In genomic region chr16:1707193-1707790, GRCh38 we compare ENCODE assay signal across 8 cellular contexts. TPM values are rescaled to one million over a fixed set of nuclear protein-coding genes. Genes with fewer than 3 reads are reported as not detected.
DNase-seq lines count a peak whose midpoint lies in the region; ATAC-seq and TF ChIP-seq lines count a peak whose summit lies in the region.

No MANE protein-coding gene starts in this region.

- no peak overlapping the region for H2AFZ ChIP-seq in KMS-11 (ENCODE audit: low read depth)

- in situ Hi-C loops in astrocyte of the spinal cord (cut with HindIII; ENCODE audit: low sequenced_read_pairs) = no loop called here

- H3K4me1 ChIP-seq in BLaER1 treated with 17β-estradiol and CSF1 and Interleukin-3, amounts not matched to agents 10 nM and 100 nM = peaks cover 49 to 62% (median 58%) of the 10 kb centered on the region in 10 experiments
- peaks cover 14% of the 10 kb centered on the region for H3K4me1 ChIP-seq in KMS-11 (ENCODE audit: low read depth, poor library complexity, severe bottlenecking)
- peaks cover 21 to 73% (median 49%) of the 10 kb centered on the region in 6 donors for H3K4me1 ChIP-seq in spleen

- peak overlapping the region in 10 of 11 experiments; percentile 50 to 92 (median 84); a peak in 21 of 22 replicates for H3K27ac ChIP-seq in BLaER1 treated with 17β-estradiol and CSF1 and Interleukin-3, amounts not matched to agents 10 nM and 100 nM
- H3K27ac ChIP-seq in KMS-11 (no peak overlapping the region), spleen (peak overlapping the region in 6 of 8 donors; percentile 4 to 97 (median 95))

- H3K27me3 ChIP-seq in BLaER1 treated with 17β-estradiol and CSF1 and Interleukin-3, amounts not matched to agents 10 nM and 100 nM = no peaks in the 10 kb centered on the region
- H3K27me3 ChIP-seq in KMS-11 (ENCODE audit: insufficient read depth, low read depth) (no peaks in the 10 kb centered on the region), spleen (replicated peaks in 1 of 7) (no peaks in the 10 kb centered on the region)

- no peaks in the 10 kb centered on the region for H3K36me3 Mint-ChIP-seq in immature natural killer cell

- H3K27me3 Mint-ChIP-seq in immature natural killer cell (ENCODE audit: low read depth in 3 of 3) = peaks cover 6 to 20% (median 15%) of the 10 kb centered on the region in 3 donors

- peak overlapping the region; percentile 84 to 96 (median 91) for H3K9ac ChIP-seq in BLaER1 treated with 17β-estradiol and CSF1 and Interleukin-3, amounts not matched to agents 10 nM and 100 nM
- H3K9ac ChIP-seq in KMS-11 = peak overlapping the region; percentile 63; the same call in 1 of the 2 replicates

- DNase-seq in astrocyte of the spinal cord (ENCODE audit: low read depth, low spot score) = peak; percentile 52
- peak in 2 of 3 donors; percentile 12 to 13 for DNase-seq in immature natural killer cell
- peak; percentile 70 for DNase-seq in spleen
- DNase-seq in sciatic nerve (ENCODE audit: low spot score) = no peak

- peak overlapping the region; percentile 82 to 93 (median 88) for H3K27ac Mint-ChIP-seq in immature natural killer cell

- peak overlapping the region; percentile 85 to 99 (median 92) for H3K4me2 ChIP-seq in BLaER1 treated with 17β-estradiol and CSF1 and Interleukin-3, amounts not matched to agents 10 nM and 100 nM
- peak overlapping the region; percentile 97 for H3K4me2 ChIP-seq in KMS-11

- H4K20me1 ChIP-seq in BLaER1 treated with 17β-estradiol and CSF1 and Interleukin-3, amounts not matched to agents 10 nM and 100 nM = peaks cover 52 to 60% (median 54%) of the 10 kb centered on the region in 11 experiments
- H4K20me1 ChIP-seq in KMS-11 (ENCODE audit: insufficient read depth) = no peaks in the 10 kb centered on the region

- no peak for TF ChIP-seq POLR2A in spleen (IDR thresholded peaks at IDR 0.05)

- ATAC-seq in GM21526 (IDR thresholded peaks at IDR 0.05; ENCODE audit: low FRiP score, unreplicated experiment) (no peak), GM21825 (IDR thresholded peaks at IDR 0.05; ENCODE audit: unreplicated experiment) (no peak), sciatic nerve (no peak)

- TF ChIP-seq CTCF in KMS-11 (conservative IDR thresholded peaks at IDR 0.05; ENCODE audit: low read depth, low read length) (no peak), astrocyte of the spinal cord (IDR thresholded peaks at IDR 0.05; ENCODE audit: low read depth, low read length) (no peak), spleen (IDR thresholded peaks at IDR 0.05 in 8 of 11, conservative IDR thresholded peaks at IDR 0.05 in 3 of 11) (no peak)

- peaks cover 0 to 1% (median 0%) of the 10 kb centered on the region in 6 donors for H3K9me3 Mint-ChIP-seq in immature natural killer cell

- H3K4me3 Mint-ChIP-seq in immature natural killer cell = peak overlapping the region; percentile 84 to 89 (median 87)

- peaks cover 41 to 47% of the 10 kb centered on the region in 2 donors for H3K4me1 Mint-ChIP-seq in immature natural killer cell

- intact Hi-C loops in spleen (cut with DNase I; ENCODE audit: low total_unique reads) = no loop called here
- intact Hi-C loops in sciatic nerve (cut with DNase I) = no loop called here

- 16 to 27% (median 21%) methylated on average over 12 to 16 of the region's 16 CpGs for WGBS in spleen, 5 donors

- H3K79me2 ChIP-seq in KMS-11 (ENCODE audit: insufficient read depth, low read depth) = peaks cover 41% of the 10 kb centered on the region

- H3K36me3 ChIP-seq in BLaER1 treated with 17β-estradiol and CSF1 and Interleukin-3, amounts not matched to agents 10 nM and 100 nM = peaks cover 16 to 52% (median 31%) of the 10 kb centered on the region in 11 experiments; a peak in 21 of 22 replicates
- H3K36me3 ChIP-seq in KMS-11 (ENCODE audit: insufficient read depth) = no peaks in the 10 kb centered on the region
- peaks cover 0 to 21% (median 5%) of the 10 kb centered on the region in 6 donors for H3K36me3 ChIP-seq in spleen

- no peaks in the 10 kb centered on the region for H3K9me3 ChIP-seq in BLaER1 treated with 17β-estradiol and CSF1 and Interleukin-3, amounts not matched to agents 10 nM and 100 nM (replicated peaks in 1 of 11)
- H3K9me3 ChIP-seq in spleen = no peaks in the 10 kb centered on the region

- H3K4me3 ChIP-seq in BLaER1 treated with 17β-estradiol and CSF1 and Interleukin-3, amounts not matched to agents 10 nM and 100 nM = peak overlapping the region; percentile 68 to 98 (median 90)
- no peak overlapping the region for H3K4me3 ChIP-seq in KMS-11 (IDR thresholded peaks at IDR 0.05; ENCODE audit: insufficient read depth, low read depth, low read length)
- peak overlapping the region; percentile 91 for H3K4me3 ChIP-seq in astrocyte of the spinal cord (ENCODE audit: low read depth, low read length)
- H3K4me3 ChIP-seq in spleen = peak overlapping the region; percentile 51 to 98 (median 88)

RNA-seq across cellular contexts. Expression of gene MAPK8IP3, which starts 1.3 kb away (rescaled TPM):
- polyA plus RNA-seq in immature natural killer cell (1 to 10 TPM in 1 of 3 donors, under 1 TPM in 2; 0.55 to 3.8 (median 0.57) TPM), spleen (100 to 1,000 TPM in 1 of 3 donors, 10 to 100 TPM in 2; 27.2 to 116 (median 57.8) TPM)
- total RNA-seq in spleen (100 to 1,000 TPM in 6 of 7 donors, 10 to 100 TPM in 1; 97.0 to 134 (median 126) TPM), sciatic nerve (93.3 TPM)

RNA-seq across cellular contexts. Expression of gene JPT2, which starts 29.2 kb away (rescaled TPM):
- polyA plus RNA-seq in immature natural killer cell (10 to 100 TPM in 1 of 3 donors, 1 to 10 TPM in 2; 7.9 to 14.0 (median 8.3) TPM), spleen (10 to 100 TPM in 2 of 3 donors, 1 to 10 TPM in 1; 8.2 to 15.0 (median 12.9) TPM)
- total RNA-seq in spleen (10 to 100 TPM; 15.6 to 30.5 (median 22.7) TPM), sciatic nerve (26.0 TPM)
